16 cellular contexts compared by ENCODE assay signal in genomic region chr11:94771390-94771789, GRCh38. TPM values are rescaled to one million over a fixed set of nuclear protein-coding genes. Genes with fewer than 3 reads are reported as not detected.
DNase-seq lines count a peak whose midpoint lies in the region; ATAC-seq and TF ChIP-seq lines count a peak whose summit lies in the region.
"Had no signal": no experiment of that assay in that cellular context is flagged by ENCODE, and none has a peak within 500 bp of the region (broad histone marks: within the 10 kb centered on the region; RNA-seq: fewer than 3 reads in every experiment).

No MANE protein-coding gene starts in this region.

- no peak for TF ChIP-seq CTCF in VCaP (conservative IDR thresholded peaks at IDR 0.05)

- POLR2A ChIA-PET in CD8-positive, alpha-beta memory T cell (lab: Charles Lee): no interaction called here

- no peak overlapping the region for H2BK12ac ChIP-seq in trophoblast cell (ENCODE audit: low read length)

- no peaks in the 10 kb centered on the region for H3K36me3 Mint-ChIP-seq in CD8-positive, alpha-beta memory T cell
- H3K36me3 Mint-ChIP-seq: stimulated activated effector memory CD8-positive, alpha-beta T cell treated with anti-CD3 and anti-CD28 coated beads, Interleukin-12 subunit alpha, Interleukin-12 subunit beta, amount 100 ng/mL, for 72 hours had no signal

- H4K91ac ChIP-seq in trophoblast cell (ENCODE audit: low read depth, low read length): no peak overlapping the region

- H3K18ac ChIP-seq in trophoblast cell (ENCODE audit: low read length): no peak overlapping the region

- H3K36me3 ChIP-seq in iPS-15b (ENCODE audit: control insufficient read depth, insufficient read depth, low read length): no peaks in the 10 kb centered on the region
- no peaks in the 10 kb centered on the region for H3K36me3 ChIP-seq in trophoblast cell (ENCODE audit: control insufficient read depth in 1 of 2, insufficient read depth in 2 of 2, low read length in 2 of 2)
- no peaks in the 10 kb centered on the region for H3K36me3 ChIP-seq in CD8-positive, alpha-beta memory T cell (ENCODE audit: insufficient read depth, low read length)

- H3K27ac ChIP-seq in VCaP: peak overlapping the region; percentile 98
- H3K27ac ChIP-seq in trophoblast cell (ENCODE audit: low read depth, low read length): no peak overlapping the region
- H3K27ac ChIP-seq in CD8-positive, alpha-beta memory T cell (ENCODE audit: low read depth, low read length): no peak overlapping the region

- H3K4me2 ChIP-seq in trophoblast cell (ENCODE audit: low read length): peak overlapping the region; percentile 15

- H2AFZ ChIP-seq in trophoblast cell (ENCODE audit: insufficient read depth, low read length, poor library complexity): no peak overlapping the region

- H3K27me3 ChIP-seq in iPS-15b (ENCODE audit: control insufficient read depth, insufficient read depth, low read length): peaks cover 36% of the 10 kb centered on the region
- H3K27me3 ChIP-seq in trophoblast cell (ENCODE audit: insufficient read depth, low read length): no peaks in the 10 kb centered on the region
- peaks cover 7% of the 10 kb centered on the region for H3K27me3 ChIP-seq in CD8-positive, alpha-beta memory T cell (ENCODE audit: insufficient read depth, low read length, poor library complexity, severe bottlenecking)

- DNase-seq in H4 (ENCODE audit: low spot score) (peak; percentile 83), trophoblast cell (no peak), left lobe of liver (ENCODE audit: low spot score) (no peak), epidermal melanocyte (ENCODE audit: insufficient read length, low spot score) (no peak)
- no peak for DNase-seq in CD8-positive, alpha-beta memory T cell
- no peak for DNase-seq in stimulated activated naive CD4-positive, alpha-beta T cell (lab: John Stamatoyannopoulos, UW)
- DNase-seq: activated naive CD4-positive, alpha-beta T cell treated with Interleukin-2 at 50 U/mL for 16 hours; NCI-H2081 treated with DMSO at 0.1 percent for 48 hours; NCI-H748 treated with DMSO at 0.1 percent for 48 hours; occipital lobe had no signal

- no peak overlapping the region for H3K14ac ChIP-seq in trophoblast cell (ENCODE audit: low read length)

- H3K9me3 ChIP-seq in iPS-15b (ENCODE audit: control insufficient read depth, insufficient read depth, low read length) (no peaks in the 10 kb centered on the region), trophoblast cell (ENCODE audit: insufficient read depth, low read depth, low read length) (peaks cover under 1% of the 10 kb centered on the region)
- H3K9me3 ChIP-seq in CD8-positive, alpha-beta memory T cell (ENCODE audit: low read length): no peaks in the 10 kb centered on the region

- peak overlapping the region; percentile 99 for H3K4ac ChIP-seq in trophoblast cell (ENCODE audit: low read depth, low read length)

- H3K4me1 ChIP-seq in iPS-15b (ENCODE audit: control insufficient read depth, insufficient read depth, low read length) (peaks cover 21% of the 10 kb centered on the region), trophoblast cell (ENCODE audit: control insufficient read depth in 1 of 2, insufficient read depth in 2 of 2, low read length in 2 of 2) (peaks cover 12 to 21% of the 10 kb centered on the region in 2 experiments)
- H3K4me1 ChIP-seq in CD8-positive, alpha-beta memory T cell (ENCODE audit: insufficient read depth, low read length): no peaks in the 10 kb centered on the region

- H3K23ac ChIP-seq in trophoblast cell (ENCODE audit: low read length): no peak overlapping the region

- H3K4me3 Mint-ChIP-seq in CD8-positive, alpha-beta memory T cell: no peak overlapping the region
- H3K4me3 Mint-ChIP-seq: stimulated activated effector memory CD8-positive, alpha-beta T cell treated with anti-CD3 and anti-CD28 coated beads, Interleukin-12 subunit alpha, Interleukin-12 subunit beta, amount 100 ng/mL, for 72 hours had no signal

- no CpG with 5 or more reads among the region's 2 CpGs for whole genome bisulfite sequencing in trophoblast cell (ENCODE audit: extremely low coverage, insufficient coverage, insufficient read length)

- H3K79me2 ChIP-seq in trophoblast cell (ENCODE audit: control insufficient read depth, insufficient read depth, low read length, poor library complexity): peaks cover 34% of the 10 kb centered on the region

- peaks cover 31 to 62% of the 10 kb centered on the region in 2 donors for H3K27me3 Mint-ChIP-seq in CD8-positive, alpha-beta memory T cell

- peaks cover 29% of the 10 kb centered on the region for H3K79me1 ChIP-seq in trophoblast cell (ENCODE audit: low read length)

- peaks cover 0 to 10% (median 2%) of the 10 kb centered on the region in 3 donors for H3K4me1 Mint-ChIP-seq in CD8-positive, alpha-beta memory T cell
- H3K4me1 Mint-ChIP-seq: stimulated activated effector memory CD8-positive, alpha-beta T cell treated with anti-CD3 and anti-CD28 coated beads, Interleukin-12 subunit alpha, Interleukin-12 subunit beta, amount 100 ng/mL, for 72 hours had no signal

- H3K4me3 ChIP-seq in iPS-15b (ENCODE audit: low read depth, low read length) (peak overlapping the region; percentile 5), trophoblast cell (ENCODE audit: low read depth, low read length) (no peak overlapping the region)
- no peak overlapping the region for H3K4me3 ChIP-seq in CD8-positive, alpha-beta memory T cell (ENCODE audit: low read length)
- H3K4me3 ChIP-seq: lung, skin epidermis had no signal

- H2AK5ac ChIP-seq in trophoblast cell (ENCODE audit: low read length): no peak overlapping the region

- no peak overlapping the region for H2BK120ac ChIP-seq in trophoblast cell (ENCODE audit: insufficient read depth, low read length, poor library complexity)

- no peak overlapping the region for H3K9ac ChIP-seq in iPS-15b (ENCODE audit: low read depth, low read length)
- H3K9ac ChIP-seq in trophoblast cell (ENCODE audit: low read length): no peak overlapping the region

- CTCF ChIA-PET in CD8-positive, alpha-beta memory T cell (lab: Charles Lee): no interaction called here

- no peak overlapping the region for H3K27ac Mint-ChIP-seq in CD8-positive, alpha-beta memory T cell
- H3K27ac Mint-ChIP-seq: stimulated activated effector memory CD8-positive, alpha-beta T cell treated with anti-CD3 and anti-CD28 coated beads, Interleukin-12 subunit alpha, Interleukin-12 subunit beta, amount 100 ng/mL, for 72 hours had no signal

- no peak overlapping the region for H2BK5ac ChIP-seq in trophoblast cell (ENCODE audit: low read depth, low read length, poor library complexity)

- no peak overlapping the region for H4K12ac ChIP-seq in trophoblast cell (ENCODE audit: low read depth, low read length)

- H4K8ac ChIP-seq in trophoblast cell (ENCODE audit: low read depth, low read length): no peak overlapping the region

- ATAC-seq in left lobe of liver: no peak
- ATAC-seq: Panc1; stimulated activated effector memory CD8-positive, alpha-beta T cell treated with anti-CD3 and anti-CD28 coated beads, Interleukin-12 subunit alpha, Interleukin-12 subunit beta, amount 100 ng/mL, for 72 hours had no signal

- peaks cover 0 to 4% (median 0%) of the 10 kb centered on the region in 5 donors for H3K9me3 Mint-ChIP-seq in CD8-positive, alpha-beta memory T cell
- H3K9me3 Mint-ChIP-seq: stimulated activated effector memory CD8-positive, alpha-beta T cell treated with anti-CD3 and anti-CD28 coated beads, Interleukin-12 subunit alpha, Interleukin-12 subunit beta, amount 100 ng/mL, for 72 hours had no signal

RNA-seq across cellular contexts. Expression of gene AMOTL1, which starts 3.2 kb away (rescaled TPM):
- total RNA-seq in H4 (2014; rRNA removed; shearing (Covaris generic)): 1.5 and 2.6 TPM in 2 replicates
- polyA plus RNA-seq in trophoblast cell (2013): 31.6 and 32.9 TPM in 2 replicates
- under 1 TPM; 0.50 to 0.78 TPM for total RNA-seq in CD8-positive, alpha-beta memory T cell
- 0.12 TPM for polyA plus RNA-seq in CD8-positive, alpha-beta memory T cell
- 22.9 TPM for total RNA-seq in left lobe of liver
